In genomic region chr6:109455161-109455501, GRCh38 we compare ENCODE assay signal across 8 cellular contexts. TPM values are rescaled to one million over a fixed set of nuclear protein-coding genes. Genes with fewer than 3 reads are reported as not detected.
DNase-seq lines count a peak whose midpoint lies in the region; ATAC-seq and TF ChIP-seq lines count a peak whose summit lies in the region.

No MANE protein-coding gene starts in this region.

- H3K27ac Mint-ChIP-seq in IgD-negative memory B cell, result peak overlapping the region; percentile 51 to 99 (median 97)

- intact Hi-C loops in sciatic nerve (cut with DNase I), result no loop called here

- peak overlapping the region; percentile 92 to 97 (median 97) for H3K4me3 Mint-ChIP-seq in IgD-negative memory B cell
- H3K4me3 Mint-ChIP-seq in activated T-cell treated with anti-CD3 and anti-CD28 coated beads, Interleukin-2, amount 50 U/mL, for 4 hours, result peak overlapping the region; percentile 90

- DNase-seq in ELF-1 (ENCODE audit: low read depth, low spot score) (peak; percentile 53), germinal center (ENCODE audit: low spot score) (peak; percentile 67), sciatic nerve (ENCODE audit: low spot score) (no peak), hippocampal formation (lab: John Stamatoyannopoulos, UW) (no peak), foreskin keratinocyte (no peak)
- DNase-seq in activated T-cell treated with anti-CD3 and anti-CD28 coated beads, Interleukin-2, amount 50 U/mL, for 4 hours, result no peak

- peaks cover 9% of the 10 kb centered on the region for H3K4me1 ChIP-seq in foreskin keratinocyte

- ATAC-seq in GM21447 (IDR thresholded peaks at IDR 0.05; ENCODE audit: unreplicated experiment), result peak; percentile 24
- ATAC-seq in activated T-cell treated with anti-CD3 and anti-CD28 coated beads, Interleukin-2, amount 50 U/mL, for 4 hours, result peak; percentile 33 to 35
- peak; percentile 18 for ATAC-seq in sciatic nerve
- ATAC-seq in foreskin keratinocyte, result no peak

- H3K27ac ChIP-seq in foreskin keratinocyte, result no peak overlapping the region

- no peaks in the 10 kb centered on the region for H3K9me3 Mint-ChIP-seq in IgD-negative memory B cell
- no peaks in the 10 kb centered on the region for H3K9me3 Mint-ChIP-seq in activated T-cell treated with anti-CD3 and anti-CD28 coated beads, Interleukin-2, amount 50 U/mL, for 4 hours

- H3K27me3 Mint-ChIP-seq in IgD-negative memory B cell, result no peaks in the 10 kb centered on the region
- H3K27me3 Mint-ChIP-seq in activated T-cell treated with anti-CD3 and anti-CD28 coated beads, Interleukin-2, amount 50 U/mL, for 4 hours (ENCODE audit: low read depth), result no peaks in the 10 kb centered on the region

- H3K4me1 Mint-ChIP-seq in IgD-negative memory B cell, result peaks cover 46 to 51% (median 49%) of the 10 kb centered on the region in 3 donors
- peaks cover 73% of the 10 kb centered on the region for H3K4me1 Mint-ChIP-seq in activated T-cell treated with anti-CD3 and anti-CD28 coated beads, Interleukin-2, amount 50 U/mL, for 4 hours (ENCODE audit: low read depth)

- no peaks in the 10 kb centered on the region for H3K27me3 ChIP-seq in foreskin keratinocyte

- TF ChIP-seq CTCF in foreskin keratinocyte (conservative IDR thresholded peaks at IDR 0.05), result no peak

- H3K36me3 Mint-ChIP-seq in IgD-negative memory B cell, result peaks cover 5% of the 10 kb centered on the region
- peaks cover 9% of the 10 kb centered on the region for H3K36me3 Mint-ChIP-seq in activated T-cell treated with anti-CD3 and anti-CD28 coated beads, Interleukin-2, amount 50 U/mL, for 4 hours (ENCODE audit: insufficient read depth)

RNA-seq across cellular contexts. Expression of gene MICAL1, which starts 0.4 kb away (rescaled TPM):
- polyA plus RNA-seq in IgD-negative memory B cell (23.9 TPM), foreskin keratinocyte (19.7 and 28.3 TPM in 2 replicates)
- total RNA-seq in activated T-cell treated with anti-CD3 and anti-CD28 coated beads, Interleukin-2, amount 50 U/mL, for 4 hours, result 10 to 100 TPM in 2 of 3 donors, 1 to 10 TPM in 1; 7.6 to 12.5 (median 12.4) TPM
- total RNA-seq in sciatic nerve (53.9 TPM), foreskin keratinocyte (25.8 and 39.7 TPM in 2 replicates)

RNA-seq across cellular contexts. Expression of gene SMPD2, which starts 14.6 kb away (rescaled TPM):
- polyA plus RNA-seq in IgD-negative memory B cell (22.0 TPM), foreskin keratinocyte (15.5 and 17.3 TPM in 2 replicates)
- total RNA-seq in activated T-cell treated with anti-CD3 and anti-CD28 coated beads, Interleukin-2, amount 50 U/mL, for 4 hours, result 10 to 100 TPM; 12.5 to 19.4 (median 15.6) TPM
- total RNA-seq in sciatic nerve (11.7 TPM), foreskin keratinocyte (12.7 and 16.0 TPM in 2 replicates)

RNA-seq across cellular contexts. Expression of gene PPIL6, which starts 14.7 kb away (rescaled TPM):
- polyA plus RNA-seq in IgD-negative memory B cell (1.1 TPM), foreskin keratinocyte (0.16 and 0.32 TPM in 2 replicates)
- total RNA-seq in activated T-cell treated with anti-CD3 and anti-CD28 coated beads, Interleukin-2, amount 50 U/mL, for 4 hours, result under 1 TPM; 0.13 to 0.46 (median 0.27) TPM
- total RNA-seq in sciatic nerve (7.1 TPM), foreskin keratinocyte (0.46 and 0.71 TPM in 2 replicates)

RNA-seq across cellular contexts. Expression of gene ZBTB24, which starts 27.9 kb away (rescaled TPM):
- 15.5 TPM for polyA plus RNA-seq in IgD-negative memory B cell
- total RNA-seq in activated T-cell treated with anti-CD3 and anti-CD28 coated beads, Interleukin-2, amount 50 U/mL, for 4 hours, result 10 to 100 TPM; 13.9 to 15.5 (median 14.8) TPM
- total RNA-seq in sciatic nerve, result 9.9 TPM
- total RNA-seq in foreskin keratinocyte, result 9.8 and 10.4 TPM in 2 replicates
- 2.4 and 2.8 TPM in 2 replicates for polyA plus RNA-seq in foreskin keratinocyte

Comparison
In these comparisons a context has a peak if more than half of its experiments do, and no peak if none do; other contexts are left out.
1. DNase-seq: peak in ELF-1 (single experiment) and germinal center (single experiment); none in activated T-cell treated with anti-CD3 and anti-CD28 coated beads, Interleukin-2, amount 50 U/mL, for 4 hours (single experiment), sciatic nerve (single experiment), hippocampal formation (0 of 2) and foreskin keratinocyte (0 of 2).